ENCODE assay signal across 13 cellular contexts in genomic region chr11:130427049-130427388, GRCh38. TPM values are rescaled to one million over a fixed set of nuclear protein-coding genes. Genes with fewer than 3 reads are reported as not detected.
DNase-seq lines count a peak whose midpoint lies in the region; ATAC-seq, FAIRE-seq and TF ChIP-seq lines count a peak whose summit lies in the region.
"Had no signal": no experiment of that assay in that cellular context is flagged by ENCODE, and none has a peak within 500 bp of the region (broad histone marks: within the 10 kb centered on the region; RNA-seq: fewer than 3 reads in every experiment).

No MANE protein-coding gene starts in this region.

- ATAC-seq in SK-N-SH treated with all-trans-retinoic acid at 6 μM for 48 hours, result no peak
- no peak for ATAC-seq in WTC11
- no peak for ATAC-seq in stimulated activated naive B cell treated with anti-CD40 and anti-IgM and Interleukin-4, amounts not matched to agents 10 μg/mL and 1 μg/mL and 100 μg/mL, for 72 hours (replicated peaks)

- H4K20me1 ChIP-seq in SK-N-SH (ENCODE audit: insufficient read depth), result no peaks in the 10 kb centered on the region

- H3K4me3 Mint-ChIP-seq in WTC11, result peak overlapping the region; percentile 69
- peak overlapping the region; percentile 44 to 62 for H3K4me3 Mint-ChIP-seq in stimulated activated naive B cell treated with anti-CD40 and anti-IgM and Interleukin-4, amounts not matched to agents 10 μg/mL and 1 μg/mL and 100 μg/mL, for 72 hours

- H3K9me2 ChIP-seq in SK-N-SH, result no peaks in the 10 kb centered on the region

- H3K79me2 ChIP-seq in SK-N-SH (ENCODE audit: insufficient read depth), result no peaks in the 10 kb centered on the region

- H3K4me1 ChIP-seq in SK-N-SH (ENCODE audit: control insufficient read depth in 1 of 2, insufficient read depth in 2 of 2, low read depth in 1 of 2, low read length in 1 of 2) (no peaks in the 10 kb centered on the region; a peak in 1 of 4 replicates), iPS-18a (ENCODE audit: control insufficient read depth, low read depth, low read length) (peaks cover 10% of the 10 kb centered on the region), small intestine (ENCODE audit: control insufficient read depth in 2 of 2, insufficient read depth in 1 of 2, low read depth in 1 of 2, low read length in 1 of 2) (no peaks in the 10 kb centered on the region)

- no peak for TF ChIP-seq EP300 in SK-N-SH (IDR thresholded peaks at IDR 0.05; ENCODE audit: borderline replicate concordance in 1 of 2, low read depth in 1 of 2, low read length in 1 of 2)

- TF ChIP-seq RAD21 in SK-N-SH (IDR thresholded peaks at IDR 0.05; ENCODE audit: low read length), result no peak

- no peak overlapping the region for H3K27ac ChIP-seq in SK-N-SH (ENCODE audit: low read depth in 2 of 2, low read length in 1 of 2)
- no peak overlapping the region for H3K27ac ChIP-seq in iPS-18a (ENCODE audit: low read length)
- H3K27ac ChIP-seq in small intestine (ENCODE audit: low read depth in 1 of 2, low read length in 1 of 2), result no peak overlapping the region

- H3K27ac Mint-ChIP-seq in WTC11, result no peak overlapping the region
- no peak overlapping the region for H3K27ac Mint-ChIP-seq in stimulated activated naive B cell treated with anti-CD40 and anti-IgM and Interleukin-4, amounts not matched to agents 10 μg/mL and 1 μg/mL and 100 μg/mL, for 72 hours

- no peak for FAIRE-seq in small intestine (lab: Jason Lieb, UNC)
- FAIRE-seq: GM18507 had no signal

- H3K4me1 Mint-ChIP-seq in WTC11, result peaks cover 25% of the 10 kb centered on the region
- peaks cover 13 to 16% of the 10 kb centered on the region in 2 donors for H3K4me1 Mint-ChIP-seq in stimulated activated naive B cell treated with anti-CD40 and anti-IgM and Interleukin-4, amounts not matched to agents 10 μg/mL and 1 μg/mL and 100 μg/mL, for 72 hours

- H3K27me3 ChIP-seq in SK-N-SH (ENCODE audit: insufficient read depth), result peaks cover 73% of the 10 kb centered on the region
- peaks cover 46% of the 10 kb centered on the region for H3K27me3 ChIP-seq in iPS-18a (ENCODE audit: control insufficient read depth, insufficient read depth, low read length)
- H3K27me3 ChIP-seq in small intestine (ENCODE audit: control insufficient read depth in 2 of 2, insufficient read depth in 2 of 2, low read length in 2 of 2), result peaks cover 15 to 18% of the 10 kb centered on the region in 2 donors

- peaks cover 46% of the 10 kb centered on the region for H3K27me3 Mint-ChIP-seq in WTC11 (ENCODE audit: low read depth)
- peaks cover 70 to 75% of the 10 kb centered on the region in 2 donors for H3K27me3 Mint-ChIP-seq in stimulated activated naive B cell treated with anti-CD40 and anti-IgM and Interleukin-4, amounts not matched to agents 10 μg/mL and 1 μg/mL and 100 μg/mL, for 72 hours

- H3F3A ChIP-seq in SK-N-SH (replicated peaks; ENCODE audit: insufficient read depth), result peaks cover 3% of the 10 kb centered on the region

- H3K36me3 ChIP-seq in SK-N-SH (replicated peaks in 1 of 2; ENCODE audit: control insufficient read depth in 1 of 2, insufficient read depth in 2 of 2, low read length in 1 of 2), result no peaks in the 10 kb centered on the region
- H3K36me3 ChIP-seq in iPS-18a (ENCODE audit: control insufficient read depth, low read depth, low read length), result no peaks in the 10 kb centered on the region
- no peaks in the 10 kb centered on the region for H3K36me3 ChIP-seq in small intestine (ENCODE audit: control insufficient read depth in 2 of 2, insufficient read depth in 2 of 2, low read length in 2 of 2)

- 4% methylated on average over 13 of the region's 14 CpGs for WGBS in SK-N-SH (ENCODE audit: low lambda C conversion rate)
- WGBS in small intestine, 3 donors, result 18 to 33% (median 19%) methylated on average over 14 of the region's 14 CpGs

- H3K9me3 ChIP-seq in SK-N-SH, result no peaks in the 10 kb centered on the region
- H3K9me3 ChIP-seq in iPS-18a (ENCODE audit: control insufficient read depth, low read depth, low read length), result no peaks in the 10 kb centered on the region
- H3K9me3 ChIP-seq in small intestine (ENCODE audit: control insufficient read depth, low read depth), result no peaks in the 10 kb centered on the region

- POLR2A ChIA-PET in SK-N-SH (lab: Yijun Ruan, JAX) (no interaction called here), WTC11 (lab: Charles Lee) (interaction anchor here (0.6 kb wide), 1 partner anchor 23 kb away, joined by 4 read pairs; no protein-coding TSS in a partner anchor)

- H2AFZ ChIP-seq in SK-N-SH (ENCODE audit: low read depth), result no peak overlapping the region

- H3K9ac ChIP-seq in SK-N-SH, result no peak overlapping the region
- peak overlapping the region; percentile 20 for H3K9ac ChIP-seq in iPS-18a (ENCODE audit: low read length)

- H3K36me3 Mint-ChIP-seq in WTC11, result no peaks in the 10 kb centered on the region
- no peaks in the 10 kb centered on the region for H3K36me3 Mint-ChIP-seq in stimulated activated naive B cell treated with anti-CD40 and anti-IgM and Interleukin-4, amounts not matched to agents 10 μg/mL and 1 μg/mL and 100 μg/mL, for 72 hours

- DNase-seq in SK-N-SH (no peak), WTC11 (ENCODE audit: low spot score) (no peak), NOMO-1 treated with DMSO at 0.1 percent for 48 hours (lab: John Stamatoyannopoulos, UW; ENCODE audit: unreplicated experiment) (no peak), small intestine (no peak)
- no peak for DNase-seq in stimulated activated naive B cell treated with anti-CD40 and anti-IgM and Interleukin-4, amounts not matched to agents 10 μg/mL and 1 μg/mL and 100 μg/mL, for 72 hours
- DNase-seq in NK-92 treated with Interleukin-12 subunit alpha and Interleukin-12 subunit beta, amount 100 ng/mL, for 24 hours (lab: John Stamatoyannopoulos, UW), result no peak
- DNase-seq: activated effector memory CD4-positive, alpha-beta T cell treated with Interleukin-2 at 50 U/mL for 16 hours; NCI-H2107; SHP77 had no signal

- TF ChIP-seq CTCF in SK-N-SH (IDR thresholded peaks at IDR 0.05) (no peak), WTC11 (IDR thresholded peaks at IDR 0.05) (no peak)

- CTCF ChIA-PET in SK-N-SH (lab: Yijun Ruan, JAX) (interaction anchor here (1.4 to 25.8 kb wide), 4 partner anchors 8 to 467 kb away, joined by 9 to 747 read pairs (median 14); no protein-coding TSS in a partner anchor), WTC11 (lab: Charles Lee) (interaction anchor here (0.9 to 1.7 kb wide), 3 partner anchors 18 to 214 kb away, joined by 3 to 11 read pairs (median 4); no protein-coding TSS in a partner anchor)

- no peaks in the 10 kb centered on the region for H3K9me3 Mint-ChIP-seq in WTC11
- no peaks in the 10 kb centered on the region for H3K9me3 Mint-ChIP-seq in stimulated activated naive B cell treated with anti-CD40 and anti-IgM and Interleukin-4, amounts not matched to agents 10 μg/mL and 1 μg/mL and 100 μg/mL, for 72 hours

- no peak overlapping the region for H3K4me3 ChIP-seq in SK-N-SH (ENCODE audit: low read depth in 2 of 2, low read length in 1 of 2)
- peak overlapping the region; percentile 57 for H3K4me3 ChIP-seq in iPS-18a (ENCODE audit: low read length)
- no peak overlapping the region for H3K4me3 ChIP-seq in small intestine (ENCODE audit: low read depth in 1 of 2, low read length in 2 of 2)

- 0 out of 2 replicates have a peak overlapping the region, but pooled peaks have one; percentile 81 for H3K4me2 ChIP-seq in SK-N-SH

TF ChIP-seq in SK-N-SH, 30 proteins besides CTCF, POLR2A, EP300 and RAD21 (continues in another document):
- TF ChIP-seq TEAD4 (IDR thresholded peaks at IDR 0.05; ENCODE audit: borderline replicate concordance, insufficient read depth), result no peak
- TF ChIP-seq USF2 (IDR thresholded peaks at IDR 0.05; ENCODE audit: borderline replicate concordance, low read depth, low read length), result no peak
- TF ChIP-seq NFIC (IDR thresholded peaks at IDR 0.05; ENCODE audit: borderline replicate concordance), result no peak

TF ChIP-seq in SK-N-SH treated with all-trans-retinoic acid at 6 μM for 48 hours, 23 proteins besides CTCF, POLR2A, EP300 and RAD21 (continues in another document):
- TF ChIP-seq ZNF565 (CRISPR knock-in tag; conservative IDR thresholded peaks at IDR 0.05; ENCODE audit: low read depth) (no peak), PPARA (CRISPR knock-in tag; IDR thresholded peaks at IDR 0.05; ENCODE audit: borderline replicate concordance) (no peak), ZNF70 (CRISPR knock-in tag; IDR thresholded peaks at IDR 0.05) (no peak)

TF ChIP-seq in WTC11, 78 proteins besides CTCF, POLR2A, EP300 and RAD21 (continues in another document):
- TF ChIP-seq FOXJ3 (CRISPR knock-in tag; IDR thresholded peaks at IDR 0.05; ENCODE audit: borderline replicate concordance) (no peak), TCF7 (CRISPR knock-in tag; IDR thresholded peaks at IDR 0.05; ENCODE audit: low read depth) (no peak), ZNF263 (CRISPR knock-in tag; IDR thresholded peaks at IDR 0.05; ENCODE audit: low read depth) (0 out of 2 replicates have a peak, but pooled peaks have one; percentile 3)
- TF ChIP-seq, protein P1, sequence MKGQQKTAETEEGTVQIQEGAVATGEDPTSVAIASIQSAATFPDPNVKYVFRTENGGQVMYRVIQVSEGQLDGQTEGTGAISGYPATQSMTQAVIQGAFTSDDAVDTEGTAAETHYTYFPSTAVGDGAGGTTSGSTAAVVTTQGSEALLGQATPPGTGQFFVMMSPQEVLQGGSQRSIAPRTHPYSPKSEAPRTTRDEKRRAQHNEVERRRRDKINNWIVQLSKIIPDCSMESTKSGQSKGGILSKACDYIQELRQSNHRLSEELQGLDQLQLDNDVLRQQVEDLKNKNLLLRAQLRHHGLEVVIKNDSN (CRISPR knock-in tag; IDR thresholded peaks at IDR 0.05), result no peak

RNA-seq across cellular contexts. Expression of gene ADAMTS8, which starts 1.4 kb away (rescaled TPM):
- polyA plus RNA-seq in SK-N-SH (2012; rRNA removed) (not detected in 2 replicates), small intestine (1 to 10 TPM in 1 of 3 donors, not detected in 2; 1.9 TPM)
- 0.01 and 0.03 TPM in 2 replicates for polyA plus RNA-seq in SK-N-SH (2012; cell fraction: cytosol; rRNA removed)
- not detected in 2 replicates for polyA plus RNA-seq in SK-N-SH (2012; cell fraction: nucleus; rRNA removed)
- total RNA-seq in WTC11 (2021), result 9.9 to 10.4 TPM (median 10.2 TPM) in 3 replicates
- total RNA-seq: glomerular endothelial cell had no signal

RNA-seq across cellular contexts. Expression of gene ADAMTS15, which starts 21.4 kb away (rescaled TPM):
- polyA plus RNA-seq in SK-N-SH (2012; rRNA removed) (0.96 and 1.1 TPM in 2 replicates), small intestine (1 to 10 TPM in 1 of 3 donors, under 1 TPM in 1, not detected in 1; 0.27 to 7.2 TPM)
- polyA plus RNA-seq in SK-N-SH (2012; cell fraction: cytosol; rRNA removed), result 0.44 and 0.69 TPM in 2 replicates
- polyA plus RNA-seq in SK-N-SH (2012; cell fraction: nucleus; rRNA removed), result 1.8 and 1.9 TPM in 2 replicates
- total RNA-seq in WTC11 (2021), result 3.1 to 3.7 TPM (median 3.2 TPM) in 3 replicates
